Comparison of ENCODE assay signal across 8 cellular contexts in the genomic region with DNA sequence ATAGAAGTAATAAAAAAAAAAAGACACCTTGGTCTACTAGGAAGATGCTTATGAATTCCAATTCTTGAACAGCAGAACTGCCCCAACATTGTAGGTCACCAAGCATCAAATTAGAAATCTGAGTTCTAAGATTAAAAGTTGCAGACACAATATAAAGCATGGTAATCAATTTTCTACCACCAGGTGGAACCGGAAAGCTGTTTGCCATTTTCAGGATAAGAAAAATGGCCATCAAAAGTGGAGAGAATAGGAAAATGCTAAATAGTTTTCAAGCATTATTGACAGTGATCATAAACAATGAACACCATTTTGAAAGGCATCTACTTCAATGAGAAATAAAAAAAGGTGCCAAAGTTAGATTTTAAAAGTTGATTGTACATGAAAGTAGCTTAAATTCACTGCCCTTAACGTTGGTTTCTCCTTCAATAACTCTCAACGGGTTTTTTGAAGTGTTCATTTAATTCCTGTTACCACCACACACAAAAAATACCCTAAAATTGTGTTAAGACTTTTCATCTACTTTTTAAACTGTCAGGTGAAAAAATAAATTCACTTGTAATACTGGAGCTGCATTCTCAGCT.
DNase-seq lines count a peak whose midpoint lies in the region; ATAC-seq and TF ChIP-seq lines count a peak whose summit lies in the region.

No MANE protein-coding gene starts in this region.

- no peak overlapping the region for H3K27ac ChIP-seq in PC-3 (ENCODE audit: low read length)
- H3K27ac ChIP-seq in tibial artery = no peak overlapping the region

- ATAC-seq in PC-3 = no peak

- DNase-seq in NCI-H524 (lab: John Stamatoyannopoulos, UW) (peak; percentile 1 to 12), NCI-H524 treated with DMSO at 0.1 percent for 48 hours (lab: John Stamatoyannopoulos, UW) (no peak), PC-3 (peak; percentile 33), fibroblast of mammary gland (ENCODE audit: low read depth) (peak; percentile 42), tibial artery (no peak), 8988T (no peak), GM10248 (ENCODE audit: extremely low spot score) (no peak), NCI-H1930 (lab: John Stamatoyannopoulos, UW) (no peak)

- H3K36me3 ChIP-seq in PC-3 (ENCODE audit: low read depth, low read length) (no peaks in the 10 kb centered on the region), tibial artery (no peaks in the 10 kb centered on the region)

- POLR2A ChIA-PET in PC-3 (lab: Charles Lee; ENCODE audit: unreplicated experiment) (no interaction called here), GM10248 (lab: Yijun Ruan, JAX) (no interaction called here)

- H3K4me3 ChIP-seq in PC-3 (ENCODE audit: low read length) (no peak overlapping the region), fibroblast of mammary gland (ENCODE audit: control insufficient read depth, low read depth, low read length) (no peak overlapping the region), tibial artery (no peak overlapping the region)

- no peaks in the 10 kb centered on the region for H3K27me3 ChIP-seq in PC-3 (ENCODE audit: low read length)
- no peaks in the 10 kb centered on the region for H3K27me3 ChIP-seq in tibial artery

- H3K9me3 ChIP-seq in PC-3 (ENCODE audit: low read length) (no peaks in the 10 kb centered on the region), tibial artery (no peaks in the 10 kb centered on the region)

- H3K4me1 ChIP-seq in PC-3 (ENCODE audit: insufficient read depth, low read length) = peaks cover 2% of the 10 kb centered on the region
- no peaks in the 10 kb centered on the region for H3K4me1 ChIP-seq in tibial artery

- no peaks in the 10 kb centered on the region for H4K20me1 ChIP-seq in PC-3 (ENCODE audit: low read length)

- BruUV-seq in PC-3 (replicated peaks; lab: Mats Ljungman, UMichigan) = no TSS peak

- no peaks in the 10 kb centered on the region for H3K79me2 ChIP-seq in PC-3 (ENCODE audit: low read length)

- H3K9ac ChIP-seq in PC-3 (ENCODE audit: low read length) = no peak overlapping the region

- no peaks in the 10 kb centered on the region for H3F3A ChIP-seq in PC-3 (ENCODE audit: low read length, unreplicated experiment)

- peak; percentile 63 for TF ChIP-seq CTCF in PC-3 (conservative IDR thresholded peaks at IDR 0.05; ENCODE audit: low read depth, low read length)
- TF ChIP-seq CTCF in fibroblast of mammary gland (conservative IDR thresholded peaks at IDR 0.05; ENCODE audit: control insufficient read depth, insufficient read depth, low read depth, low read length) = peak; percentile 63
- peak; percentile 36 to 43 for TF ChIP-seq CTCF in tibial artery (IDR thresholded peaks at IDR 0.05)
- TF ChIP-seq CTCF in GM10248 (IDR thresholded peaks at IDR 0.05; ENCODE audit: control extremely low read depth, extremely low read depth, low read depth, missing control alignments) = no peak

- H3K4me2 ChIP-seq in PC-3 (ENCODE audit: low read length) = no peak overlapping the region

- intact Hi-C loops in PC-3 (cut with micrococcal nuclease) = loop anchor here (1.0 to 5.0 kb wide), 2 partner anchors 38 to 306 kb away; no protein-coding TSS in a partner anchor
- intact Hi-C loops in tibial artery (cut with DNase I; ENCODE audit: low total_unique reads) = no loop called here

- CTCF ChIA-PET in PC-3 (lab: Charles Lee) (interaction anchor here (0.7 to 0.8 kb wide), 2 partner anchors 186 to 305 kb away, joined by 3 to 4 read pairs; no protein-coding TSS in a partner anchor), GM10248 (lab: Yijun Ruan, JAX) (interaction anchor here (1.1 to 2.0 kb wide), 4 partner anchors 12 to 32 kb away, joined by 3 to 6 read pairs (median 4); no protein-coding TSS in a partner anchor)

- no peak overlapping the region for H2AFZ ChIP-seq in PC-3 (ENCODE audit: low read length)

- H3K9me2 ChIP-seq in PC-3 (replicated peaks; ENCODE audit: low read length) = no peaks in the 10 kb centered on the region

Comparison
In these comparisons a context has a peak if more than half of its experiments do, and no peak if none do; other contexts are left out.
1. DNase-seq: peak in NCI-H524 (2 of 2), PC-3 (single experiment) and fibroblast of mammary gland (single experiment); none in NCI-H524 treated with DMSO at 0.1 percent for 48 hours (single experiment), tibial artery (0 of 2), 8988T (single experiment), GM10248 (single experiment) and NCI-H1930 (0 of 2).